13 cellular contexts compared by ENCODE assay signal in the genomic region with DNA sequence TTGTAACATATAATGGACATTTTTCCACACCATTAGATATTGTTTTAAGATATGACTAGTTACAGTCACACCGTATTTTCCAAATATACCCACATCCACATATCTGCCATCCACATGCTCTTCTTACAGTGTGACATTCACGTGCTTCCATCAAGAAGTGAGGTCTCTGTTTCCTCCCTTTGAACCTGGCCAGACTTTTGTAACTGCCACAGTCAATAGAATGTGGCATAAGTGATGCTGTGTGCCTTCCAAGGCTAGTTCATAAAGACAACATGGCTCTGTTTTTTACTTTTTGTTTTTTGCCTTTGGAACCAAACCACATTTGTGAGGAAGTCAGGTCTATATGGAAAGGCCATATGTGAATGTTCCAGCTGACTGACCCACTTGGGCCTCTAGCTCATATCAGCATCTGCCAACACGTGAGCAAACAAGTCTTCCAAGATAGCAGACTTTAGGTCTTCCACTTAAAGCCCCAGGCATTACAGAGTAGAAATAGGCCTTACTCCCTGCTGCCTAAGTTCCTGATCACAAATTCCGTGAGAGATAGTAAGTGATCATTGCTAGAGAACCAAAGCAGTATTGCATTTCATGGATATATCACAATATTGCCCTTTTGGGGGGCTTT.
"Had no signal": no experiment of that assay in that cellular context is flagged by ENCODE, and none has a peak within 500 bp of the region (broad histone marks: within the 10 kb centered on the region; RNA-seq: fewer than 3 reads in every experiment).

No MANE protein-coding gene starts in this region.

- DNase-seq: activated CD4-positive, alpha-beta T cell treated with anti-CD3 and anti-CD28 coated beads, Interleukin-2, amount 10 ng/mL, durations not matched to agents 7 days and 5 days; activated CD8-positive, alpha-beta T cell treated with anti-CD3 and anti-CD28 coated beads, Interleukin-2, amount 10 ng/mL, durations not matched to agents 7 days and 5 days; amygdala; caudate nucleus; effector memory CD8-positive, alpha-beta T cell; islet precursor cell; lower lobe of right lung; nephron progenitor cell; occipital lobe; upper lobe of left lung had no signal

- H3K4me3 ChIP-seq: lower lobe of right lung, prostate gland, right atrium auricular region, thoracic aorta, upper lobe of left lung had no signal

- ATAC-seq: activated CD8-positive, alpha-beta T cell treated with anti-CD3 and anti-CD28 coated beads, Interleukin-2, amount 10 ng/mL, durations not matched to agents 7 days and 5 days; effector memory CD8-positive, alpha-beta T cell; lower lobe of right lung had no signal

- H3K4me1 ChIP-seq: lower lobe of right lung, prostate gland, right atrium auricular region, upper lobe of left lung had no signal

- H3K9me3 ChIP-seq: lower lobe of right lung, prostate gland, right atrium auricular region, thoracic aorta, upper lobe of left lung had no signal

- H3K27me3 ChIP-seq: right atrium auricular region, upper lobe of left lung had no signal

- H3K36me3 ChIP-seq: lower lobe of right lung, prostate gland, right atrium auricular region, thoracic aorta, upper lobe of left lung had no signal

- H3K27ac ChIP-seq: lower lobe of right lung, prostate gland, right atrium auricular region, thoracic aorta, upper lobe of left lung had no signal
